In the genomic region with DNA sequence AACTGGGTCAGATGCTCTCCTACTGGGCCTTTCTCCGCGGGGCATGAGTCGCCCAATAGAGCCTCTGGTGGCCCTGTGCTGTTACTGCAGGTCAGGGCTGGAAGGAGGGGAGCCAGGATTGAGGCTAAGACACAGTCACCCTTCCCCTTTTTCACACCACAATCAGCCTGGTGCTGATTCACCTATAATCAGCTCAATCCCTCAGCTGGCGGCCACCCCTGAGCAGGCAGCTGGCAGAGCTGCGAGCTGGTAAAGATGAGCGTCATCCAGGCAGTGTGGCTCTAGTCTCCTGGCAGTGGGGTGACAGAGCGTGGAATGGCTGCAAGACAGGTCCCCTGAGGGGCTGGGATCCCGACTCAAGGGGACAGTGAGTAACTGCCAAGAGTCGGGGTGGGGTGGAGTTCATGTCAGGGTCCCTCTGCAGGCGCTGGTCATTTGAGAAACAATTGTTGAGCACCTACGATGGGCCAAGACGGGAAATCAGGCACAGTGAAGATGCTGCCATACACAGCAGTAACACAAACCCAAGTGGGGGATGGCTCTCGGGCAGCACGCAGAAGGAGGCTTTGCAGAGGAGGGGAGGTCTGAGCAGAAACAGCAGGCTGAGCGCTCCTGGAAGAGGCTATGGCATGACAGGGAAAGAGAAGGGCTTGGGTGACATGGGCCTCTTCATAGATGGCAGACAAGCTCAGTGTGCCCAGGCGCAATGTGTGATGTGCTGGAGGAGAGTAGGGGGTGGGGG, we compare ENCODE assay signal across 8 cellular contexts. TPM values are rescaled to one million over a fixed set of nuclear protein-coding genes. Genes with fewer than 3 reads are reported as not detected.
DNase-seq lines count a peak whose midpoint lies in the region; ATAC-seq, FAIRE-seq and TF ChIP-seq lines count a peak whose summit lies in the region.

No MANE protein-coding gene starts in this region.

- no CpG with 5 or more reads among the region's 16 CpGs for WGBS in H9 (ENCODE audit: extremely low coverage, insufficient read length, low lambda C conversion rate)
- 42% methylated on average over 16 of the region's 16 CpGs for WGBS in GM12878 (ENCODE audit: insufficient coverage, insufficient replicate concordance, low lambda C conversion rate, missing lambda C conversion rate)

- no peak overlapping the region for H4K91ac ChIP-seq in H9 (ENCODE audit: insufficient read length, low read depth, low read length)

- TF ChIP-seq POLR2A in GM12878 (IDR thresholded peaks at IDR 0.05; ENCODE audit: low read depth, low read length) = no peak

- RAD21 ChIA-PET in GM12878 (lab: Charles Lee; ENCODE audit: unreplicated experiment) = interaction anchor here (0.6 to 2.5 kb wide), 7 partner anchors 33 to 200 kb away, joined by 3 to 14 read pairs (median 4); no protein-coding TSS in a partner anchor

- H3K27me3 Mint-ChIP-seq in H9 (ENCODE audit: low read depth) (peaks cover 18% of the 10 kb centered on the region), immature natural killer cell (ENCODE audit: low read depth in 3 of 3) (peaks cover 2 to 5% (median 5%) of the 10 kb centered on the region in 3 donors)

- H3K36me3 Mint-ChIP-seq in H9 (ENCODE audit: insufficient read depth in 1 of 3, low read depth in 3 of 3) = peaks cover 5 to 14% (median 7%) of the 10 kb centered on the region in 3 experiments; a peak in 6 of 7 replicates
- H3K36me3 Mint-ChIP-seq in immature natural killer cell = peaks cover 0 to 4% (median 0%) of the 10 kb centered on the region in 3 donors

- no peak overlapping the region for H2BK15ac ChIP-seq in H9 (ENCODE audit: low read depth, low read length)

- H2AK5ac ChIP-seq in H9 (ENCODE audit: insufficient read length, low read length) = no peak overlapping the region

- CTCF ChIA-PET in GM12878 (lab: Yijun Ruan, JAX) = interaction anchor here (0.6 to 5.7 kb wide), 13 partner anchors 11 to 958 kb away, joined by 3 to 58 read pairs (median 4); a partner anchor contains a TSS

- H2BK20ac ChIP-seq in H9 (ENCODE audit: low read depth, low read length, poor library complexity, severe bottlenecking) = no peak overlapping the region

- no peak overlapping the region for H2BK120ac ChIP-seq in H9 (ENCODE audit: low read depth, low read length, poor library complexity, severe bottlenecking)

- peak; percentile 81 for TF ChIP-seq RAD21 in GM12878 (IDR thresholded peaks at IDR 0.05; ENCODE audit: insufficient read depth, low read depth, low read length)

- FAIRE-seq in GM12878 (lab: Jason Lieb, UNC) = peak; percentile 61

- H3K27me3 ChIP-seq in H9 (ENCODE audit: insufficient read depth, low read length) (no peaks in the 10 kb centered on the region), GM12878 (replicated peaks in 1 of 2; ENCODE audit: control insufficient read depth in 2 of 2, insufficient read depth in 2 of 2, low read length in 1 of 2) (no peaks in the 10 kb centered on the region)

- H3K79me2 ChIP-seq in H9 (ENCODE audit: insufficient read depth, low read length) = no peaks in the 10 kb centered on the region
- no peaks in the 10 kb centered on the region for H3K79me2 ChIP-seq in GM12878 (ENCODE audit: control insufficient read depth, insufficient read depth, low read length)

- DNase-seq in NCI-H1417 (lab: John Stamatoyannopoulos, UW) (peak; percentile 13 to 31 (median 19)), NCI-H1417 treated with DMSO at 0.1 percent for 48 hours (lab: John Stamatoyannopoulos, UW) (no peak), H9 (peak; percentile 84), T1000 (lab: John Stamatoyannopoulos, UW) (peak; percentile 29), GM12878 (ENCODE audit: low read depth, low spot score) (no peak), immature natural killer cell (peak; percentile 52 to 63 (median 60))
- DNase-seq in stimulated activated CD4-positive, alpha-beta T cell treated with anti-CD3 and anti-CD28 coated beads, Interleukin-1b, Interleukin-23, amount 100 ng/mL, for 48 hours = peak; percentile 77

- no peak overlapping the region for H3K27ac Mint-ChIP-seq in H9
- H3K27ac Mint-ChIP-seq in immature natural killer cell = no peak overlapping the region

- H3K4ac ChIP-seq in H9 (ENCODE audit: low read depth, low read length) = no peak overlapping the region

- no peak overlapping the region for H2BK5ac ChIP-seq in H9 (ENCODE audit: insufficient read length, low read length)

- POLR2A ChIA-PET in GM12878 (lab: Charles Lee) = interaction anchor here (0.5 to 0.6 kb wide), 2 partner anchors 63 to 386 kb away, joined by 3 to 5 read pairs; no protein-coding TSS in a partner anchor

- H3K14ac ChIP-seq in H9 (ENCODE audit: insufficient read depth, low read length) = no peak overlapping the region

- no peaks in the 10 kb centered on the region for H4K20me1 ChIP-seq in H9 (ENCODE audit: control insufficient read depth, insufficient read depth, insufficient read length)
- no peaks in the 10 kb centered on the region for H4K20me1 ChIP-seq in GM12878 (ENCODE audit: control insufficient read depth, insufficient read depth)

- no peaks in the 10 kb centered on the region for H3K23me2 ChIP-seq in H9 (ENCODE audit: insufficient read length, low read depth, low read length, poor library complexity, severe bottlenecking)

- H4K5ac ChIP-seq in H9 (ENCODE audit: insufficient read length, low read depth, low read length) = no peak overlapping the region

- SMC1A ChIA-PET in GM12878 (lab: Charles Lee; ENCODE audit: uncharacterized antibody, unreplicated experiment) = interaction anchor here (0.7 to 2.8 kb wide), 4 partner anchors 19 to 152 kb away, joined by 3 to 24 read pairs (median 4); no protein-coding TSS in a partner anchor

- peak; percentile 87 for TF ChIP-seq CTCF in H9 (conservative IDR thresholded peaks at IDR 0.05)
- peak; percentile 90 for TF ChIP-seq CTCF in LNCAP (IDR thresholded peaks at IDR 0.05)
- TF ChIP-seq CTCF in GM12878 (IDR thresholded peaks at IDR 0.05 in 2 of 3, conservative IDR thresholded peaks at IDR 0.05 in 1 of 3; ENCODE audit: control insufficient read depth in 2 of 3, extremely low read depth in 1 of 3, insufficient read depth in 1 of 3, low read depth in 3 of 3, low read length in 3 of 3) = peak; percentile 82 to 99 (median 97)

- no peak overlapping the region for H3T11ph ChIP-seq in H9 (ENCODE audit: low read length)

- no TSS peak for BruUV-seq in GM12878 (replicated peaks; lab: Mats Ljungman, UMichigan)

- intact Hi-C loops in GM12878 (cut with micrococcal nuclease; ENCODE audit: unreplicated experiment) = loop anchor here (1.0 to 2.0 kb wide), 2 partner anchors 22 to 153 kb away; a partner anchor contains a TSS

- ATAC-seq in GM12878 = peak; percentile 99

- H4K8ac ChIP-seq in H9 (replicated peaks; ENCODE audit: insufficient read length, low read depth, low read length) = no peak overlapping the region

- no peak overlapping the region for H2AFZ ChIP-seq in H9 (ENCODE audit: low read length)
- H2AFZ ChIP-seq in GM12878 (ENCODE audit: control insufficient read depth, low read depth, low read length) = peak overlapping the region; percentile 61

- no peak for TF ChIP-seq EP300 in GM12878 (IDR thresholded peaks at IDR 0.05; ENCODE audit: borderline replicate concordance in 1 of 2, control insufficient read depth in 1 of 2, low read depth in 2 of 2, low read length in 2 of 2)

- H3K79me1 ChIP-seq in H9 (ENCODE audit: insufficient read depth, low read depth, low read length, poor library complexity, severe bottlenecking) = no peaks in the 10 kb centered on the region

- in situ Hi-C loops in GM12878 (cut with MboI) = no loop called here

- H3K27ac ChIP-seq in H9 (ENCODE audit: insufficient read length, low read depth, low read length) = no peak overlapping the region
- no peak overlapping the region for H3K27ac ChIP-seq in GM12878 (ENCODE audit: control insufficient read depth, insufficient read depth)

- H3K36me3 ChIP-seq in GM12878 (ENCODE audit: control insufficient read depth in 2 of 2, insufficient read depth in 2 of 2, low read length in 1 of 2) = no peaks in the 10 kb centered on the region

- no peak overlapping the region for H2BK12ac ChIP-seq in H9 (ENCODE audit: insufficient read length, low read depth, low read length)

- no peak overlapping the region for H3K23ac ChIP-seq in H9 (ENCODE audit: insufficient read length, low read depth, low read length)

- no peak overlapping the region for H3K56ac ChIP-seq in H9 (ENCODE audit: insufficient read length, low read depth, low read length)

- H3K4me2 ChIP-seq in H9 (ENCODE audit: insufficient read depth, insufficient read length, low read length) (no peak overlapping the region), GM12878 (ENCODE audit: control insufficient read depth, insufficient read depth) (0 out of 2 replicates have a peak overlapping the region, but pooled peaks have one; percentile 8)

- H3K9me3 Mint-ChIP-seq in H9 (peaks cover 7% of the 10 kb centered on the region in 2 experiments; a peak in 4 of 5 replicates), immature natural killer cell (no peaks in the 10 kb centered on the region)

- H3K18ac ChIP-seq in H9 (ENCODE audit: insufficient read length, low read depth, low read length) = no peak overlapping the region

- H3K4me1 ChIP-seq in H9 (ENCODE audit: insufficient read depth, low read length) (peaks cover 3% of the 10 kb centered on the region; the same call in 1 of the 2 replicates), GM12878 (ENCODE audit: control insufficient read depth, insufficient read depth, low read length) (peaks cover 16% of the 10 kb centered on the region)

- H3K9me3 ChIP-seq in H9 (ENCODE audit: control insufficient read depth, low read depth, low read length) (no peaks in the 10 kb centered on the region), GM12878 (replicated peaks; ENCODE audit: control insufficient read depth, insufficient read depth, low read length) (peaks cover 4% of the 10 kb centered on the region)

- H3K4me1 Mint-ChIP-seq in H9 = peaks cover 0 to under 1% of the 10 kb centered on the region in 2 experiments; a peak in 2 of 4 replicates
- peaks cover 7 to 11% of the 10 kb centered on the region in 2 donors for H3K4me1 Mint-ChIP-seq in immature natural killer cell

- no peak overlapping the region for H3K4me3 ChIP-seq in GM12878

- H3K9ac ChIP-seq in H9 (ENCODE audit: extremely low read depth, insufficient read length, low read length) (no peak overlapping the region), GM12878 (ENCODE audit: control insufficient read depth, insufficient read depth, low read length) (no peak overlapping the region)

- no peak overlapping the region for H3K4me3 Mint-ChIP-seq in H9
- no peak overlapping the region for H3K4me3 Mint-ChIP-seq in immature natural killer cell

RNA-seq across cellular contexts. Expression of a gene that starts 21.8 kb away (rescaled TPM):
- total RNA-seq in H9 (2021) = 11.3 and 14.7 TPM in 2 replicates
- total RNA-seq in GM12878 (2013; cell fraction: nucleolus; rRNA removed) = 11.6 and 13.9 TPM in 2 replicates
- 7.3 and 8.1 TPM in 2 replicates for total RNA-seq in GM12878 (2014; rRNA removed)
- 9.4 and 11.5 TPM in 2 replicates for total RNA-seq in GM12878 (2014; rRNA removed; fragmentation: Illumina TruSeq; extraction: Trizol)
- total RNA-seq in GM12878 (2021) = 9.5 and 11.2 TPM in 2 replicates
- polyA plus RNA-seq in GM12878 (2011; ENCODE audit: low read depth) = 24.4 TPM
- 13.9 and 15.9 TPM in 2 replicates for polyA plus RNA-seq in GM12878 (2011; rRNA removed)
- 8.8 and 10.4 TPM in 2 replicates for polyA plus RNA-seq in GM12878 (2011; cell fraction: cytosol; rRNA removed)
- 15.9 and 21.2 TPM in 2 replicates for polyA plus RNA-seq in GM12878 (2011; cell fraction: nucleus; rRNA removed)
- polyA plus RNA-seq in GM12878 (2012) = 24.2 and 26.5 TPM in 2 replicates
- 9.5 and 11.5 TPM in 2 replicates for polyA plus RNA-seq in GM12878 (2014; fragmentation: Illumina TruSeq; extraction: Trizol)
- 1 to 10 TPM; 3.0 to 3.4 TPM for polyA plus RNA-seq in GM12878 (2014; fragmentation: Nextera tagmentation; extraction: Ambion mirVana)
- 8.5 and 11.4 TPM in 2 replicates for polyA plus RNA-seq in GM12878 (2014; rRNA removed)
- polyA plus RNA-seq in GM12878 (2016; fragmentation: Nextera tagmentation; extraction: Ambion mirVana) = 1 to 10 TPM; 5.6 to 6.7 TPM
- 12.6 and 17.7 TPM in 2 replicates for polyA minus RNA-seq in GM12878 (2011; rRNA and poly(A)+ RNA removed)
- polyA minus RNA-seq in GM12878 (2011; cell fraction: cytosol; rRNA and poly(A)+ RNA removed) = 4.6 and 6.1 TPM in 2 replicates
- polyA minus RNA-seq in GM12878 (2011; cell fraction: nucleus; rRNA and poly(A)+ RNA removed) = 19.9 and 25.7 TPM in 2 replicates
- under 1 TPM in 2 of 3 donors, not detected in 1; 0.40 to 0.70 TPM for polyA plus RNA-seq in immature natural killer cell

Comparison
In these comparisons a context has a peak if more than half of its experiments do, and no peak if none do; other contexts are left out.
1. DNase-seq: peak in NCI-H1417 (3 of 3), H9 (single experiment), T1000 (single experiment), immature natural killer cell (3 of 3) and stimulated activated CD4-positive, alpha-beta T cell treated with anti-CD3 and anti-CD28 coated beads, Interleukin-1b, Interleukin-23, amount 100 ng/mL, for 48 hours (single experiment); none in NCI-H1417 treated with DMSO at 0.1 percent for 48 hours (single experiment) and GM12878 (single experiment).
2. Peak in every context shown above with its lines, with median percentiles within 50 percentile points of each other: CTCF ChIP-seq.